ENCODE assay signal across 8 cellular contexts in genomic region chr5:141691867-141692532, GRCh38. TPM values are rescaled to one million over a fixed set of nuclear protein-coding genes. Genes with fewer than 3 reads are reported as not detected.
A peak's percentile ranks its signal among the peaks of the same experiment; 100 is the strongest.
DNase-seq lines count a peak whose midpoint lies in the region; ATAC-seq and TF ChIP-seq lines count a peak whose summit lies in the region.

No MANE protein-coding gene starts in this region.

- H3K9ac ChIP-seq in PC-3 (ENCODE audit: low read length) = no peak overlapping the region

- no peak for TF ChIP-seq EP300 in esophagus muscularis mucosa (IDR thresholded peaks at IDR 0.05)

- no peaks in the 10 kb centered on the region for H3K9me2 ChIP-seq in PC-3 (replicated peaks; ENCODE audit: low read length)

- H3K4me1 Mint-ChIP-seq in Caco-2 (ENCODE audit: low read depth, unreplicated experiment) = no peaks in the 10 kb centered on the region
- H3K4me1 Mint-ChIP-seq in activated T-cell treated with anti-CD3 and anti-CD28 coated beads, Interleukin-2, amount 50 U/mL, for 4 hours (ENCODE audit: low read depth) = peaks cover 25% of the 10 kb centered on the region

- no peaks in the 10 kb centered on the region for H3K4me1 ChIP-seq in Caco-2
- peaks cover 16% of the 10 kb centered on the region for H3K4me1 ChIP-seq in PC-3 (ENCODE audit: insufficient read depth, low read length)
- peaks cover 9 to 15% (median 10%) of the 10 kb centered on the region in 4 donors for H3K4me1 ChIP-seq in esophagus muscularis mucosa

- H3K9me3 Mint-ChIP-seq in Caco-2 (ENCODE audit: unreplicated experiment) = no peaks in the 10 kb centered on the region
- H3K9me3 Mint-ChIP-seq in activated T-cell treated with anti-CD3 and anti-CD28 coated beads, Interleukin-2, amount 50 U/mL, for 4 hours = no peaks in the 10 kb centered on the region

- H3K4me3 Mint-ChIP-seq in Caco-2 (ENCODE audit: unreplicated experiment) = peak overlapping the region; percentile 71
- peak overlapping the region; percentile 62 for H3K4me3 Mint-ChIP-seq in activated T-cell treated with anti-CD3 and anti-CD28 coated beads, Interleukin-2, amount 50 U/mL, for 4 hours

- no peak for TF ChIP-seq POLR2A in esophagus muscularis mucosa (IDR thresholded peaks at IDR 0.05; ENCODE audit: low read depth)

- H3K36me3 ChIP-seq in Caco-2 (ENCODE audit: control insufficient read depth, insufficient read depth, low read length) = no peaks in the 10 kb centered on the region
- H3K36me3 ChIP-seq in PC-3 (ENCODE audit: low read depth, low read length) = no peaks in the 10 kb centered on the region
- no peaks in the 10 kb centered on the region for H3K36me3 ChIP-seq in esophagus muscularis mucosa

- no peaks in the 10 kb centered on the region for H3K36me3 Mint-ChIP-seq in Caco-2 (ENCODE audit: insufficient read depth, unreplicated experiment)
- H3K36me3 Mint-ChIP-seq in activated T-cell treated with anti-CD3 and anti-CD28 coated beads, Interleukin-2, amount 50 U/mL, for 4 hours (ENCODE audit: insufficient read depth) = no peaks in the 10 kb centered on the region

- H3K27ac Mint-ChIP-seq in Caco-2 (ENCODE audit: unreplicated experiment) = no peak overlapping the region

- H2AFZ ChIP-seq in PC-3 (ENCODE audit: low read length) = peak overlapping the region; percentile 74; the same call in 1 of the 2 replicates

- ATAC-seq in GM19467 (IDR thresholded peaks at IDR 0.05; ENCODE audit: unreplicated experiment) (peak; percentile 95), PC-3 (peak; percentile 86)
- peak; percentile 69 to 76 for ATAC-seq in activated T-cell treated with anti-CD3 and anti-CD28 coated beads, Interleukin-2, amount 50 U/mL, for 4 hours

- 9% methylated on average over 12 of the region's 30 CpGs for WGBS in esophagus muscularis mucosa

- DNase-seq in Caco-2 (peak; percentile 81 to 92), HT-29 (ENCODE audit: low spot score) (peak; percentile 89), PC-3 (peak; percentile 85), esophagus muscularis mucosa (ENCODE audit: extremely low spot score) (peak; percentile 93), myocyte (ENCODE audit: low read depth) (peak; percentile 80)
- DNase-seq in activated T-cell treated with anti-CD3 and anti-CD28 coated beads, Interleukin-2, amount 50 U/mL, for 4 hours = peak; percentile 88
- DNase-seq in stimulated activated CD8-positive, alpha-beta memory T cell treated with anti-CD3 and anti-CD28 coated beads, Interleukin-4, amount 100 ng/mL, for 48 hours = peak; percentile 95

- BruUV-seq in Caco-2 (replicated peaks; lab: Mats Ljungman, UMichigan) (no TSS peak), PC-3 (replicated peaks; lab: Mats Ljungman, UMichigan) (no TSS peak)

- H3K79me2 ChIP-seq in PC-3 (ENCODE audit: low read length) = no peaks in the 10 kb centered on the region

- POLR2A ChIA-PET in Caco-2 (lab: Charles Lee) = no interaction called here
- POLR2A ChIA-PET in PC-3 (lab: Charles Lee; ENCODE audit: unreplicated experiment) = interaction anchor here (0.6 kb wide), 2 partner anchors 130 to 1080 kb away, joined by 4 read pairs; no protein-coding TSS in a partner anchor

- no peaks in the 10 kb centered on the region for H3K9me3 ChIP-seq in Caco-2
- no peaks in the 10 kb centered on the region for H3K9me3 ChIP-seq in PC-3 (ENCODE audit: low read length)
- no peaks in the 10 kb centered on the region for H3K9me3 ChIP-seq in esophagus muscularis mucosa

- no peaks in the 10 kb centered on the region for H4K20me1 ChIP-seq in PC-3 (ENCODE audit: low read length)

- intact Hi-C loops in Caco-2 (cut with micrococcal nuclease; ENCODE audit: unreplicated experiment) (loop anchor here (1.0 to 5.0 kb wide), 5 partner anchors 27 to 455 kb away; no protein-coding TSS in a partner anchor), PC-3 (cut with micrococcal nuclease) (loop anchor here (1.0 to 2.0 kb wide), 3 partner anchors 187 to 277 kb away; partner anchors contain the start of genes PCDH1 and RNF14), esophagus muscularis mucosa (cut with DNase I) (loop anchor here (1.0 to 10.0 kb wide), 3 partner anchors 187 to 453 kb away; partner anchors contain the start of gene PCDH1)

- CTCF ChIA-PET in Caco-2 (lab: Charles Lee) (interaction anchor here (0.5 to 2.7 kb wide), 23 partner anchors 8 to 963 kb away, joined by 3 to 44 read pairs (median 4); partner anchors contain the start of genes HDAC3, PCDH1, RELL2 and RNF14), PC-3 (lab: Charles Lee) (interaction anchor here (0.5 to 1.5 kb wide), 6 partner anchors 27 to 277 kb away, joined by 3 to 11 read pairs (median 4); partner anchors contain the start of genes PCDH1 and RNF14)

- TF ChIP-seq CTCF in Caco-2 (IDR thresholded peaks at IDR 0.05; ENCODE audit: insufficient read depth in 1 of 2, low read depth in 1 of 2, low read length in 1 of 2, severe bottlenecking in 1 of 2, unreplicated experiment in 1 of 2) (peak; percentile 88 to 97), PC-3 (conservative IDR thresholded peaks at IDR 0.05; ENCODE audit: low read depth, low read length) (peak; percentile 80), esophagus muscularis mucosa (IDR thresholded peaks at IDR 0.05) (peak in 2 of 3 experiments; percentile 98)

- H3K27me3 ChIP-seq in Caco-2 (replicated peaks; ENCODE audit: control insufficient read depth, insufficient read depth, low read length) (no peaks in the 10 kb centered on the region; the same call in 1 of the 2 replicates), PC-3 (ENCODE audit: low read length) (no peaks in the 10 kb centered on the region), esophagus muscularis mucosa (peaks cover 0 to 50% (median 0%) of the 10 kb centered on the region in 4 donors)

- H3K27ac ChIP-seq in PC-3 (ENCODE audit: low read length) = no peak overlapping the region
- H3K27ac ChIP-seq in esophagus muscularis mucosa (replicated peaks in 1 of 4) = no peak overlapping the region

- H3K4me3 ChIP-seq in Caco-2 (ENCODE audit: low read depth, low read length) (peak overlapping the region; percentile 39), PC-3 (ENCODE audit: low read length) (peak overlapping the region; percentile 57), esophagus muscularis mucosa (peak overlapping the region; percentile 30 to 46 (median 37))

- peaks cover 7% of the 10 kb centered on the region for H3K27me3 Mint-ChIP-seq in Caco-2 (ENCODE audit: insufficient read depth, unreplicated experiment)
- peaks cover 13% of the 10 kb centered on the region for H3K27me3 Mint-ChIP-seq in activated T-cell treated with anti-CD3 and anti-CD28 coated beads, Interleukin-2, amount 50 U/mL, for 4 hours (ENCODE audit: low read depth)

- H3F3A ChIP-seq in PC-3 (ENCODE audit: low read length, unreplicated experiment) = no peaks in the 10 kb centered on the region

- peak overlapping the region; percentile 85 for H3K4me2 ChIP-seq in PC-3 (ENCODE audit: low read length)

RNA-seq across cellular contexts. Expression of gene ARAP3, which starts 10.0 kb away (rescaled TPM):
- total RNA-seq in Caco-2 (2022) (6.3 and 7.5 TPM in 2 replicates), PC-3 (2014; rRNA removed) (7.1 and 14.2 TPM in 2 replicates), esophagus muscularis mucosa (1 to 10 TPM; 4.1 to 9.2 (median 7.6) TPM), myocyte (0.16 and 0.47 TPM in 2 replicates)
- total RNA-seq in HT-29 (2014; rRNA removed; shearing (Covaris generic)) = 0.21 and 0.38 TPM in 2 replicates
- 1 to 10 TPM in 2 of 3 donors, under 1 TPM in 1; 0.56 to 2.0 (median 1.1) TPM for total RNA-seq in activated T-cell treated with anti-CD3 and anti-CD28 coated beads, Interleukin-2, amount 50 U/mL, for 4 hours
- polyA plus RNA-seq in myocyte (2012) = 0.20 TPM

RNA-seq across cellular contexts. Expression of gene FCHSD1, which starts 40.8 kb away (rescaled TPM):
- 25.0 and 26.8 TPM in 2 replicates for total RNA-seq in Caco-2 (2022)
- total RNA-seq in HT-29 (2014; rRNA removed; shearing (Covaris generic)) = 24.3 and 30.6 TPM in 2 replicates
- 17.2 and 22.7 TPM in 2 replicates for total RNA-seq in PC-3 (2014; rRNA removed)
- total RNA-seq in activated T-cell treated with anti-CD3 and anti-CD28 coated beads, Interleukin-2, amount 50 U/mL, for 4 hours = 10 to 100 TPM; 20.5 to 29.7 (median 22.1) TPM
- total RNA-seq in esophagus muscularis mucosa = 10 to 100 TPM; 10.4 to 21.8 (median 12.9) TPM
- total RNA-seq in myocyte = 2.0 and 7.9 TPM in 2 replicates
- polyA plus RNA-seq in myocyte (2012) = 7.7 TPM

RNA-seq across cellular contexts. Expression of gene RELL2, which starts 55.2 kb away (rescaled TPM):
- total RNA-seq in Caco-2 (2022) = 8.7 and 13.6 TPM in 2 replicates
- total RNA-seq in HT-29 (2014; rRNA removed; shearing (Covaris generic)) = 26.6 and 27.2 TPM in 2 replicates
- total RNA-seq in PC-3 (2014; rRNA removed) = 4.1 and 5.6 TPM in 2 replicates
- total RNA-seq in activated T-cell treated with anti-CD3 and anti-CD28 coated beads, Interleukin-2, amount 50 U/mL, for 4 hours = 10 to 100 TPM; 25.8 to 30.4 (median 29.5) TPM
- 1 to 10 TPM; 1.2 to 5.1 (median 2.6) TPM for total RNA-seq in esophagus muscularis mucosa
- 2.2 and 3.3 TPM in 2 replicates for total RNA-seq in myocyte
- 3.9 TPM for polyA plus RNA-seq in myocyte (2012)

RNA-seq across cellular contexts. Expression of gene HDAC3, which starts 55.4 kb away (rescaled TPM):
- total RNA-seq in Caco-2 (2022) = 73.0 and 74.5 TPM in 2 replicates
- total RNA-seq in HT-29 (2014; rRNA removed; shearing (Covaris generic)) = 69.8 and 84.9 TPM in 2 replicates
- 66.8 and 82.9 TPM in 2 replicates for total RNA-seq in PC-3 (2014; rRNA removed)
- 10 to 100 TPM; 66.1 to 73.8 (median 71.7) TPM for total RNA-seq in activated T-cell treated with anti-CD3 and anti-CD28 coated beads, Interleukin-2, amount 50 U/mL, for 4 hours
- total RNA-seq in esophagus muscularis mucosa = 10 to 100 TPM; 30.3 to 54.4 (median 44.3) TPM
- 38.5 and 40.0 TPM in 2 replicates for total RNA-seq in myocyte
- polyA plus RNA-seq in myocyte (2012) = 61.5 TPM
